ENCODE assay signal across 1 cellular context in genomic region chr20:64169089-64169560, GRCh38.
TF ChIP-seq lines count a peak whose summit lies in the region.

No MANE protein-coding gene starts in this region.

TF ChIP-seq in H1, 55 proteins besides CTCF, POLR2A, EP300 and RAD21 (continued from another document):
- TF ChIP-seq CHD7 (IDR thresholded peaks at IDR 0.05; ENCODE audit: insufficient replicate concordance, low read length): no peak
- TF ChIP-seq CBX5 (IDR thresholded peaks at IDR 0.05; ENCODE audit: low read depth, low read length): no peak
